In genomic region chr10:43000021-43000411, GRCh38 we compare ENCODE assay signal across 14 cellular contexts.
DNase-seq lines count a peak whose midpoint lies in the region; ATAC-seq and TF ChIP-seq lines count a peak whose summit lies in the region.
"Had no signal": no experiment of that assay in that cellular context is flagged by ENCODE, and none has a peak within 500 bp of the region (broad histone marks: within the 10 kb centered on the region; RNA-seq: fewer than 3 reads in every experiment).

No MANE protein-coding gene starts in this region.

- no peak for DNase-seq in stimulated activated naive CD8-positive, alpha-beta T cell treated with anti-CD3 and anti-CD28 coated beads, Interleukin-15, amount 100 ng/mL, for 72 hours
- DNase-seq in stimulated activated naive CD8-positive, alpha-beta T cell treated with anti-CD3 and anti-CD28 coated beads, Interleukin-15, Interleukin-2, amounts not matched to agents 100 U/mL and 50 U/mL, for 24 hours = no peak
- DNase-seq in GM10248 (ENCODE audit: extremely low spot score) = peak; percentile 14
- peak; percentile 28 for DNase-seq in lower lobe of right lung
- DNase-seq in GOT3 (lab: John Stamatoyannopoulos, UW) = no peak
- DNase-seq in stimulated activated naive B cell treated with anti-CD40 and anti-IgM and Interleukin-4, amounts not matched to agents 10 μg/mL and 1 μg/mL and 100 μg/mL, for 72 hours = no peak
- no peak for DNase-seq in activated T-cell treated with anti-CD3 and anti-CD28 coated beads, Interleukin-2, amount 50 U/mL, for 24 hours
- DNase-seq: AML-193; Calu3; CD4-positive, CD25-positive, alpha-beta regulatory T cell; DMS79 had no signal

- H3K4me1 Mint-ChIP-seq in stimulated activated naive CD8-positive, alpha-beta T cell treated with anti-CD3 and anti-CD28 coated beads, Interleukin-15, amount 100 ng/mL, for 72 hours = no peaks in the 10 kb centered on the region
- H3K4me1 Mint-ChIP-seq in stimulated activated naive B cell treated with anti-CD40 and anti-IgM and Interleukin-4, amounts not matched to agents 10 μg/mL and 1 μg/mL and 100 μg/mL, for 72 hours = no peaks in the 10 kb centered on the region
- H3K4me1 Mint-ChIP-seq in activated T-cell treated with anti-CD3 and anti-CD28 coated beads, Interleukin-2, amount 50 U/mL, for 24 hours (ENCODE audit: low read depth) = no peaks in the 10 kb centered on the region
- H3K4me1 Mint-ChIP-seq: CD4-positive, CD25-positive, alpha-beta regulatory T cell had no signal

- POLR2A ChIA-PET in GM10248 (lab: Yijun Ruan, JAX) = no interaction called here

- TF ChIP-seq CTCF in GM10248 (IDR thresholded peaks at IDR 0.05; ENCODE audit: control extremely low read depth, extremely low read depth, low read depth, missing control alignments) = no peak
- TF ChIP-seq CTCF in lower lobe of right lung (IDR thresholded peaks at IDR 0.05) = no peak

- H3K27ac ChIP-seq in lower lobe of right lung = no peak overlapping the region
- H3K27ac ChIP-seq: BLaER1 had no signal

- no peaks in the 10 kb centered on the region for H3K27me3 ChIP-seq in lower lobe of right lung (ENCODE audit: low read depth)
- H3K27me3 ChIP-seq: BLaER1 had no signal

- H3K4me3 Mint-ChIP-seq in stimulated activated naive CD8-positive, alpha-beta T cell treated with anti-CD3 and anti-CD28 coated beads, Interleukin-15, amount 100 ng/mL, for 72 hours = no peak overlapping the region
- H3K4me3 Mint-ChIP-seq in stimulated activated naive B cell treated with anti-CD40 and anti-IgM and Interleukin-4, amounts not matched to agents 10 μg/mL and 1 μg/mL and 100 μg/mL, for 72 hours = no peak overlapping the region
- no peak overlapping the region for H3K4me3 Mint-ChIP-seq in activated T-cell treated with anti-CD3 and anti-CD28 coated beads, Interleukin-2, amount 50 U/mL, for 24 hours
- H3K4me3 Mint-ChIP-seq: CD4-positive, CD25-positive, alpha-beta regulatory T cell had no signal

- no peaks in the 10 kb centered on the region for H3K9me3 Mint-ChIP-seq in stimulated activated naive CD8-positive, alpha-beta T cell treated with anti-CD3 and anti-CD28 coated beads, Interleukin-15, amount 100 ng/mL, for 72 hours
- no peaks in the 10 kb centered on the region for H3K9me3 Mint-ChIP-seq in stimulated activated naive B cell treated with anti-CD40 and anti-IgM and Interleukin-4, amounts not matched to agents 10 μg/mL and 1 μg/mL and 100 μg/mL, for 72 hours
- H3K9me3 Mint-ChIP-seq in activated T-cell treated with anti-CD3 and anti-CD28 coated beads, Interleukin-2, amount 50 U/mL, for 24 hours = no peaks in the 10 kb centered on the region
- H3K9me3 Mint-ChIP-seq: CD4-positive, CD25-positive, alpha-beta regulatory T cell had no signal

- no peaks in the 10 kb centered on the region for H3K36me3 ChIP-seq in lower lobe of right lung
- H3K36me3 ChIP-seq: BLaER1 had no signal

- CTCF ChIA-PET in GM10248 (lab: Yijun Ruan, JAX) = no interaction called here

- intact Hi-C loops in lower lobe of right lung (cut with DNase I) = no loop called here

- no peaks in the 10 kb centered on the region for H3K4me1 ChIP-seq in lower lobe of right lung

- no peak overlapping the region for H3K27ac Mint-ChIP-seq in stimulated activated naive CD8-positive, alpha-beta T cell treated with anti-CD3 and anti-CD28 coated beads, Interleukin-15, amount 100 ng/mL, for 72 hours
- no peak overlapping the region for H3K27ac Mint-ChIP-seq in stimulated activated naive B cell treated with anti-CD40 and anti-IgM and Interleukin-4, amounts not matched to agents 10 μg/mL and 1 μg/mL and 100 μg/mL, for 72 hours
- no peak overlapping the region for H3K27ac Mint-ChIP-seq in activated T-cell treated with anti-CD3 and anti-CD28 coated beads, Interleukin-2, amount 50 U/mL, for 24 hours
- H3K27ac Mint-ChIP-seq: CD4-positive, CD25-positive, alpha-beta regulatory T cell had no signal

- peak; percentile 5 for ATAC-seq in stimulated activated naive CD8-positive, alpha-beta T cell treated with anti-CD3 and anti-CD28 coated beads, Interleukin-15, amount 100 ng/mL, for 72 hours
- ATAC-seq in stimulated activated naive CD8-positive, alpha-beta T cell treated with anti-CD3 and anti-CD28 coated beads, Interleukin-15, Interleukin-2, amounts not matched to agents 100 U/mL and 50 U/mL, for 24 hours = no peak
- no peak for ATAC-seq in lower lobe of right lung
- ATAC-seq in stimulated activated naive B cell treated with anti-CD40 and anti-IgM and Interleukin-4, amounts not matched to agents 10 μg/mL and 1 μg/mL and 100 μg/mL, for 72 hours (replicated peaks) = no peak
- ATAC-seq: HCT116, HepG2 had no signal

- no peaks in the 10 kb centered on the region for H3K36me3 Mint-ChIP-seq in stimulated activated naive B cell treated with anti-CD40 and anti-IgM and Interleukin-4, amounts not matched to agents 10 μg/mL and 1 μg/mL and 100 μg/mL, for 72 hours
- H3K36me3 Mint-ChIP-seq in activated T-cell treated with anti-CD3 and anti-CD28 coated beads, Interleukin-2, amount 50 U/mL, for 24 hours (ENCODE audit: low read depth) = no peaks in the 10 kb centered on the region
- H3K36me3 Mint-ChIP-seq: CD4-positive, CD25-positive, alpha-beta regulatory T cell had no signal

- no peak overlapping the region for H3K4me3 ChIP-seq in lower lobe of right lung
- H3K4me3 ChIP-seq: BLaER1 had no signal

- no peaks in the 10 kb centered on the region for H3K9me3 ChIP-seq in lower lobe of right lung
- H3K9me3 ChIP-seq: BLaER1 had no signal

- H3K27me3 Mint-ChIP-seq in stimulated activated naive CD8-positive, alpha-beta T cell treated with anti-CD3 and anti-CD28 coated beads, Interleukin-15, amount 100 ng/mL, for 72 hours = no peaks in the 10 kb centered on the region
- no peaks in the 10 kb centered on the region for H3K27me3 Mint-ChIP-seq in stimulated activated naive B cell treated with anti-CD40 and anti-IgM and Interleukin-4, amounts not matched to agents 10 μg/mL and 1 μg/mL and 100 μg/mL, for 72 hours
- H3K27me3 Mint-ChIP-seq in activated T-cell treated with anti-CD3 and anti-CD28 coated beads, Interleukin-2, amount 50 U/mL, for 24 hours = no peaks in the 10 kb centered on the region

Comparison
In these comparisons a context has a peak if more than half of its experiments do, and no peak if none do; other contexts are left out.
1. DNase-seq: peak in GM10248 (single experiment) and lower lobe of right lung (single experiment); none in stimulated activated naive CD8-positive, alpha-beta T cell treated with anti-CD3 and anti-CD28 coated beads, Interleukin-15, amount 100 ng/mL, for 72 hours (0 of 2), stimulated activated naive CD8-positive, alpha-beta T cell treated with anti-CD3 and anti-CD28 coated beads, Interleukin-15, Interleukin-2, amounts not matched to agents 100 U/mL and 50 U/mL, for 24 hours (single experiment), GOT3 (single experiment), stimulated activated naive B cell treated with anti-CD40 and anti-IgM and Interleukin-4, amounts not matched to agents 10 μg/mL and 1 μg/mL and 100 μg/mL, for 72 hours (single experiment) and activated T-cell treated with anti-CD3 and anti-CD28 coated beads, Interleukin-2, amount 50 U/mL, for 24 hours (single experiment).